In genomic region chr9:116002181-116002580, GRCh38 we compare ENCODE assay signal across 17 cellular contexts.
"Had no signal": no experiment of that assay in that cellular context is flagged by ENCODE, and none has a peak within 500 bp of the region (broad histone marks: within the 10 kb centered on the region; RNA-seq: fewer than 3 reads in every experiment).

No MANE protein-coding gene starts in this region.

- DNase-seq: activated CD4-positive, alpha-beta T cell treated with anti-CD3 and anti-CD28 coated beads, Interleukin-2, amount 50 U/mL, for 48 hours; activated naive CD4-positive, alpha-beta T cell; activated naive CD8-positive, alpha-beta T cell treated with anti-CD3 and anti-CD28 coated beads for 36 hours; amniotic stem cell; body of pancreas; caudate nucleus; endodermal cell; head of caudate nucleus; left ventricle myocardium superior; natural killer cell; pancreas; sigmoid colon; stimulated activated CD4-positive, alpha-beta T cell treated with anti-CD3 and anti-CD28 coated beads, Interleukin-12 subunit alpha, Interleukin-12 subunit beta, amount 100 ng/mL, for 4 hours; stimulated activated CD4-positive, alpha-beta T cell treated with anti-CD3 and anti-CD28 coated beads, Interleukin-1b, Interleukin-23, amount 100 ng/mL, for 48 hours; stimulated activated naive CD4-positive, alpha-beta T cell treated with Interleukin-2 at 50 U/mL for 16 hours had no signal

- H3K27me3 ChIP-seq: body of pancreas, pancreas, sigmoid colon, thyroid gland had no signal

- H3K9me3 ChIP-seq: body of pancreas, pancreas, sigmoid colon, thyroid gland had no signal

- H3K4me1 ChIP-seq: body of pancreas, pancreas, sigmoid colon, thyroid gland had no signal

- ATAC-seq: body of pancreas, natural killer cell, pancreas had no signal

- H3K27ac Mint-ChIP-seq: activated naive CD8-positive, alpha-beta T cell treated with anti-CD3 and anti-CD28 coated beads for 36 hours; endodermal cell; memory B cell; natural killer cell had no signal

- H3K9me3 Mint-ChIP-seq: activated naive CD8-positive, alpha-beta T cell treated with anti-CD3 and anti-CD28 coated beads for 36 hours; endodermal cell had no signal

- H3K4me3 ChIP-seq: body of pancreas, pancreas, sigmoid colon, thyroid gland had no signal

- H3K4me1 Mint-ChIP-seq: activated naive CD8-positive, alpha-beta T cell treated with anti-CD3 and anti-CD28 coated beads for 36 hours; endodermal cell; memory B cell; natural killer cell had no signal

- H3K27ac ChIP-seq: body of pancreas, pancreas, sigmoid colon, thyroid gland had no signal

- H3K36me3 Mint-ChIP-seq: activated naive CD8-positive, alpha-beta T cell treated with anti-CD3 and anti-CD28 coated beads for 36 hours; memory B cell; natural killer cell had no signal

- H3K27me3 Mint-ChIP-seq: memory B cell had no signal

- H3K4me3 Mint-ChIP-seq: activated naive CD8-positive, alpha-beta T cell treated with anti-CD3 and anti-CD28 coated beads for 36 hours; endodermal cell; memory B cell; natural killer cell had no signal

- H3K36me3 ChIP-seq: pancreas, sigmoid colon, thyroid gland had no signal
